Comparison of ENCODE assay signal across 29 cellular contexts in the genomic region with DNA sequence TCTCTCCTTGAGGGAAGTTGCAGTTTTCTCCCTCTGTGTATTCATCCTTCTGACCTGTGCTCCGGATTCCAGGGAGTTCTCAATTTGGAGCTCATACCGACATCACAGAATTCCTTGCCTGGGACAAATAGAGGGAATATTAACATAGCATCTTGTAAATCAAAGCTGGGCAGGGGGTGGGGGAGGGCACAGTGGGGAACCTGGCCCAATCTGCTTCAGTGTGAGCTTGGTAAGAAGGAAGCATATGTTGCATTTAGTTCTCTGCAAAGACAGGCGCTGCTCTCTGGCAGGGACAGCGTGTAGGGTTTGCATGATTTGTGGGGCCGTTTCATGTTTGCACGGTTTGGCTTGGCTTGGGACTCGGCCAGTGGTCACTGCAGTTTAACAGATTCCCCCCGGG.
DNase-seq lines count a peak whose midpoint lies in the region; FAIRE-seq and TF ChIP-seq lines count a peak whose summit lies in the region.
"Had no signal": no experiment of that assay in that cellular context is flagged by ENCODE, and none has a peak within 500 bp of the region (broad histone marks: within the 10 kb centered on the region; RNA-seq: fewer than 3 reads in every experiment).

No MANE protein-coding gene starts in this region.

- CTCF ChIA-PET in H1 (lab: Charles Lee; ENCODE audit: partially characterized antibody) = interaction anchor here (0.7 kb wide), 1 partner anchor 118 kb away, joined by 3 read pairs; no protein-coding TSS in a partner anchor

- peaks cover 4% of the 10 kb centered on the region for H3K27me3 Mint-ChIP-seq in nephron progenitor cell (ENCODE audit: low read depth, poor library complexity)
- H3K27me3 Mint-ChIP-seq: B cell; memory B cell; stimulated activated naive CD8-positive, alpha-beta T cell treated with anti-CD3 and anti-CD28 coated beads, Interleukin-15, Interleukin-2, amounts not matched to agents 100 ng/mL and 50 ng/mL, for 24 hours had no signal

- H3K9me3 ChIP-seq in H1 (ENCODE audit: insufficient read depth in 2 of 2, low read depth in 1 of 2, low read length in 1 of 2) = no peaks in the 10 kb centered on the region
- H3K9me3 ChIP-seq: HAP-1, heart left ventricle, MG63 had no signal

- H3K23me2 ChIP-seq in H1 (ENCODE audit: low read depth, low read length) = no peaks in the 10 kb centered on the region

- no peak overlapping the region for H3K27ac Mint-ChIP-seq in nephron progenitor cell
- H3K27ac Mint-ChIP-seq: activated naive CD4-positive, alpha-beta T cell treated with anti-CD3 and anti-CD28 coated beads for 36 hours; activated T-cell treated with anti-CD3 and anti-CD28 coated beads, Interleukin-2, amount 50 U/mL, for 72 hours; B cell; brain; memory B cell; stimulated activated naive CD8-positive, alpha-beta T cell treated with anti-CD3 and anti-CD28 coated beads, Interleukin-15, Interleukin-2, amounts not matched to agents 100 ng/mL and 50 ng/mL, for 24 hours had no signal

- POLR2A ChIA-PET in H1 (lab: Charles Lee; ENCODE audit: partially characterized antibody) = no interaction called here

- no peaks in the 10 kb centered on the region for H3K36me3 ChIP-seq in H1 (ENCODE audit: control insufficient read depth in 2 of 4, insufficient read depth in 4 of 4, low read length in 3 of 4)
- H3K36me3 ChIP-seq: HAP-1, heart left ventricle, MG63 had no signal

- peak overlapping the region; percentile 38 to 52 for H3K4me2 ChIP-seq in H1 (ENCODE audit: insufficient read depth in 1 of 2, low read depth in 2 of 2, low read length in 2 of 2)

- no peak for TF ChIP-seq POLR2A in H1 (IDR thresholded peaks at IDR 0.05; ENCODE audit: control extremely low read depth in 1 of 2, low read depth in 2 of 2, low read length in 2 of 2)

- H4K20me1 ChIP-seq in H1 (replicated peaks in 1 of 2; ENCODE audit: control insufficient read depth in 1 of 2, insufficient read depth in 2 of 2, low read length in 2 of 2) = no peaks in the 10 kb centered on the region

- H3K27ac ChIP-seq in H1 (ENCODE audit: low read depth, low read length) = no peak overlapping the region
- H3K27ac ChIP-seq: epithelial cell of prostate, heart left ventricle had no signal

- H3K4ac ChIP-seq in H1 (replicated peaks; ENCODE audit: insufficient read length, low read depth, low read length) = no peak overlapping the region

- no peak overlapping the region for H4K5ac ChIP-seq in H1 (ENCODE audit: insufficient read length, low read depth, low read length)

- H3K79me1 ChIP-seq in H1 (ENCODE audit: low read depth, low read length) = no peaks in the 10 kb centered on the region

- no peaks in the 10 kb centered on the region for H3K27me3 ChIP-seq in H1 (replicated peaks in 1 of 4; ENCODE audit: control insufficient read depth in 3 of 4, extremely low read depth in 1 of 4, insufficient read depth in 3 of 4, low read length in 3 of 4)
- H3K27me3 ChIP-seq: heart left ventricle, MG63 had no signal

- peaks cover 29% of the 10 kb centered on the region for H3K36me3 Mint-ChIP-seq in nephron progenitor cell (ENCODE audit: low read depth)
- H3K36me3 Mint-ChIP-seq: brain had no signal

- H3K18ac ChIP-seq in H1 (ENCODE audit: extremely low read depth, low read length) = peak overlapping the region; percentile 34; the same call in 1 of the 2 replicates

- DNase-seq in DMS 273 treated with DMSO at 0.1 percent for 48 hours (lab: John Stamatoyannopoulos, UW) (peak; percentile 83), NCI-H1694 treated with DMSO at 0.1 percent for 48 hours (lab: John Stamatoyannopoulos, UW) (peak; percentile 66), H1 (ENCODE audit: low read depth in 1 of 2, low spot score in 2 of 2) (peak in 1 of 2 experiments; percentile 25), nephron progenitor cell (peak; percentile 45), epidermal melanocyte (ENCODE audit: insufficient read length, low spot score) (no peak)
- DNase-seq in stimulated activated CD4-positive, alpha-beta T cell treated with anti-CD3 and anti-CD28 coated beads, Interleukin-15, amount 100 ng/mL, for 24 hours = no peak
- DNase-seq in activated CD4-positive, CD25-positive, alpha-beta regulatory T cell (lab: John Stamatoyannopoulos, UW) = no peak
- DNase-seq in activated CD8-positive, alpha-beta memory T cell treated with anti-CD3 and anti-CD28 coated beads, Interleukin-2, amount 50 U/mL, for 4 hours = no peak
- DNase-seq: activated CD4-positive, alpha-beta T cell treated with anti-CD3 and anti-CD28 coated beads, Interleukin-2, amount 50 U/mL, for 1 hour; activated naive CD4-positive, alpha-beta T cell treated with anti-CD3 and anti-CD28 coated beads for 36 hours; activated T-cell treated with anti-CD3 and anti-CD28 coated beads, Interleukin-2, amount 50 U/mL, for 72 hours; heart left ventricle; KG1; left cardiac atrium; MG63; NCI-H1417; NCI-H2107; NCI-H510A; nucleus accumbens; SIG-M5; T1000 had no signal

- H2BK5ac ChIP-seq in H1 (ENCODE audit: low read depth, low read length) = peak overlapping the region; percentile 22; the same call in 1 of the 2 replicates

- no peak for TF ChIP-seq EP300 in H1 (IDR thresholded peaks at IDR 0.05; ENCODE audit: borderline replicate concordance in 1 of 2, low read depth in 2 of 2, low read length in 2 of 2)

- peaks cover 12% of the 10 kb centered on the region for H3K4me1 Mint-ChIP-seq in nephron progenitor cell
- H3K4me1 Mint-ChIP-seq: B cell, memory B cell had no signal

- peak overlapping the region in 1 of 4 experiments; percentile 28; a peak in 3 of 8 replicates for H3K4me3 ChIP-seq in H1 (ENCODE audit: extremely low read depth in 1 of 4, insufficient read depth in 2 of 4, low read depth in 3 of 4, low read length in 4 of 4)
- H3K4me3 ChIP-seq: HAP-1, heart left ventricle, MG63 had no signal

- H3K79me2 ChIP-seq in H1 (ENCODE audit: control insufficient read depth in 1 of 2, insufficient read depth in 2 of 2, low read length in 2 of 2) = no peaks in the 10 kb centered on the region

- H3K4me1 ChIP-seq in H1 (replicated peaks in 1 of 4; ENCODE audit: control insufficient read depth in 3 of 4, insufficient read depth in 4 of 4, low read length in 3 of 4) = peaks cover 5 to 21% (median 18%) of the 10 kb centered on the region in 4 experiments
- H3K4me1 ChIP-seq: HAP-1, heart left ventricle had no signal

- H2BK12ac ChIP-seq in H1 (ENCODE audit: low read depth, low read length) = peak overlapping the region; percentile 42; the same call in 1 of the 2 replicates

- 23% methylated on average over 8 of the region's 8 CpGs; no CpG with 5 or more reads in 1 of the 2 experiments for WGBS in H1 (ENCODE audit: extremely low coverage in 1 of 2, insufficient coverage in 1 of 2, insufficient read length in 1 of 2, insufficient replicate concordance in 2 of 2, low coverage in 1 of 2, low lambda C conversion rate in 2 of 2, missing lambda C conversion rate in 1 of 2), 2 experiments

- no peak overlapping the region; a peak in 1 of 7 replicates for H3K9ac ChIP-seq in H1 (replicated peaks in 1 of 4; ENCODE audit: extremely low read depth in 1 of 4, low read depth in 3 of 4, low read length in 3 of 4)

- no peak for TF ChIP-seq CTCF in H1 (IDR thresholded peaks at IDR 0.05; ENCODE audit: control extremely low read depth in 1 of 3, insufficient read depth in 1 of 3, low read depth in 1 of 3, low read length in 3 of 3)
- no peak for TF ChIP-seq CTCF in nephron progenitor cell (IDR thresholded peaks at IDR 0.05)

- H4K91ac ChIP-seq in H1 (replicated peaks; ENCODE audit: insufficient read length, low read length) = no peak overlapping the region

- no peak overlapping the region for H3K14ac ChIP-seq in H1 (ENCODE audit: insufficient read length)

- H3K4me3 Mint-ChIP-seq in nephron progenitor cell = no peak overlapping the region
- H3K4me3 Mint-ChIP-seq: activated naive CD4-positive, alpha-beta T cell treated with anti-CD3 and anti-CD28 coated beads for 36 hours; activated T-cell treated with anti-CD3 and anti-CD28 coated beads, Interleukin-2, amount 50 U/mL, for 72 hours; B cell; brain; memory B cell; stimulated activated naive CD8-positive, alpha-beta T cell treated with anti-CD3 and anti-CD28 coated beads, Interleukin-15, Interleukin-2, amounts not matched to agents 100 ng/mL and 50 ng/mL, for 24 hours had no signal

- H2AFZ ChIP-seq in H1 (ENCODE audit: low read length) = 0 out of 2 replicates have a peak overlapping the region, but pooled peaks have one; percentile 7

- no peak overlapping the region for H3K56ac ChIP-seq in H1 (replicated peaks; ENCODE audit: insufficient read length, low read depth, low read length)

- TF ChIP-seq RAD21 in H1 (IDR thresholded peaks at IDR 0.05 in 1 of 2, conservative IDR thresholded peaks at IDR 0.05 in 1 of 2; ENCODE audit: low read depth in 2 of 2, low read length in 2 of 2) = no peak

- H2BK15ac ChIP-seq in H1 (ENCODE audit: low read length) = peak overlapping the region; percentile 84; the same call in 1 of the 2 replicates

- no peak overlapping the region for H4K8ac ChIP-seq in H1 (ENCODE audit: extremely low read depth, insufficient read depth, low read length)

- FAIRE-seq in H1 (lab: Jason Lieb, UNC) = no peak
- FAIRE-seq: G401.6, HTR-8/SVneo had no signal

- no peak overlapping the region for H3K23ac ChIP-seq in H1 (ENCODE audit: insufficient read length)

- H3K9me3 Mint-ChIP-seq in nephron progenitor cell = peaks cover 12% of the 10 kb centered on the region
- H3K9me3 Mint-ChIP-seq: activated naive CD4-positive, alpha-beta T cell treated with anti-CD3 and anti-CD28 coated beads for 36 hours; activated T-cell treated with anti-CD3 and anti-CD28 coated beads, Interleukin-2, amount 50 U/mL, for 72 hours; memory B cell; stimulated activated naive CD8-positive, alpha-beta T cell treated with anti-CD3 and anti-CD28 coated beads, Interleukin-15, Interleukin-2, amounts not matched to agents 100 ng/mL and 50 ng/mL, for 24 hours had no signal

- no peak overlapping the region for H2BK20ac ChIP-seq in H1 (ENCODE audit: low read length)

- H2AK5ac ChIP-seq in H1 (ENCODE audit: low read depth, low read length) = no peak overlapping the region

- H2BK120ac ChIP-seq in H1 (replicated peaks; ENCODE audit: low read depth, low read length) = no peak overlapping the region

TF ChIP-seq in H1, 55 proteins besides CTCF, POLR2A, EP300 and RAD21:
- TF ChIP-seq SIN3A (conservative IDR thresholded peaks at IDR 0.05 in 1 of 2, IDR thresholded peaks at IDR 0.05 in 1 of 2; ENCODE audit: low read depth in 1 of 2, low read length in 2 of 2) = no peak
- TF ChIP-seq HDAC2 (IDR thresholded peaks at IDR 0.05; ENCODE audit: borderline replicate concordance in 1 of 2, low read depth in 2 of 2, low read length in 2 of 2) = no peak
- TF ChIP-seq CEBPB (IDR thresholded peaks at IDR 0.05; ENCODE audit: low read depth, low read length) = no peak
- TF ChIP-seq CTBP2 (IDR thresholded peaks at IDR 0.05; ENCODE audit: borderline replicate concordance, insufficient read depth, insufficient read length, low read length) = no peak
- TF ChIP-seq ASH2L (IDR thresholded peaks at IDR 0.05; ENCODE audit: low read length) = peak; percentile 27

Comparison
In these comparisons a context has a peak if more than half of its experiments do, and no peak if none do; other contexts are left out.
1. DNase-seq: peak in DMS 273 treated with DMSO at 0.1 percent for 48 hours (single experiment), NCI-H1694 treated with DMSO at 0.1 percent for 48 hours (single experiment) and nephron progenitor cell (single experiment); none in stimulated activated CD4-positive, alpha-beta T cell treated with anti-CD3 and anti-CD28 coated beads, Interleukin-15, amount 100 ng/mL, for 24 hours (single experiment), activated CD4-positive, CD25-positive, alpha-beta regulatory T cell (0 of 4), activated CD8-positive, alpha-beta memory T cell treated with anti-CD3 and anti-CD28 coated beads, Interleukin-2, amount 50 U/mL, for 4 hours (single experiment) and epidermal melanocyte (single experiment).